In the genomic region with DNA sequence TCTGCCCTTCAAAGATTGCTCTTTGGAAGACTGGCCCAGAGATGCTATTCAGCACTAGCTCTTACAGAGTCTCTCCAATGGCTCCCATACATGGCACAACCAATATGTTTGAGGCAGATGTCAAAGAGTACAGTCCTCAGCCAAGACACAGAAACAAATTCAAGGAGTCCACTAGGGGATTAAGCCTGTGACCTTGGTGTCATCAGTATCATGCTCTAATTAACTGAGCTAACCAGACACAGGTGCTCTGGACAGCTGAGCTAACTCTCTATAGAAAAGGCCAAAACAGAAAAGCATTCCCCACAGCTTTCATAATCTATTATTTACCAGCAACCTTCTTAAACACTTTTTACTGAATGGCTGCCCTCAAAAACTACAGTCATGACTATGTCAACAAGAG, we compare ENCODE assay signal across 22 cellular contexts.
"Had no signal": no experiment of that assay in that cellular context is flagged by ENCODE, and none has a peak within 500 bp of the region (broad histone marks: within the 10 kb centered on the region; RNA-seq: fewer than 3 reads in every experiment).

No MANE protein-coding gene starts in this region.

- H3K4me1 ChIP-seq: Peyer's patch had no signal

- H3K36me3 Mint-ChIP-seq: activated CD4-positive, alpha-beta memory T cell treated with anti-CD3 and anti-CD28 coated beads for 36 hours; activated naive CD4-positive, alpha-beta T cell treated with anti-CD3 and anti-CD28 coated beads, Interleukin-2, amount 10 ng/mL, durations not matched to agents 7 days and 5 days; activated naive CD8-positive, alpha-beta T cell treated with anti-CD3 and anti-CD28 coated beads for 36 hours; T-cell had no signal

- H3K4me1 Mint-ChIP-seq: activated CD4-positive, alpha-beta T cell treated with anti-CD3 and anti-CD28 coated beads, Interleukin-2, amount 10 ng/mL, durations not matched to agents 7 days and 5 days; activated naive CD4-positive, alpha-beta T cell treated with anti-CD3 and anti-CD28 coated beads, Interleukin-2, amount 10 ng/mL, durations not matched to agents 7 days and 5 days; activated naive CD8-positive, alpha-beta T cell treated with anti-CD3 and anti-CD28 coated beads for 36 hours; activated T-helper 17 cell treated with anti-CD3 and anti-CD28 coated beads, Interleukin-2, amount 50 U/mL, for 72 hours; T-cell had no signal

- H3K9me3 Mint-ChIP-seq: activated CD4-positive, alpha-beta T cell treated with anti-CD3 and anti-CD28 coated beads, Interleukin-2, amount 10 ng/mL, durations not matched to agents 7 days and 5 days; activated naive CD4-positive, alpha-beta T cell treated with anti-CD3 and anti-CD28 coated beads, Interleukin-2, amount 10 ng/mL, durations not matched to agents 7 days and 5 days; T-cell had no signal

- DNase-seq: activated CD4-positive, alpha-beta memory T cell treated with anti-CD3 and anti-CD28 coated beads for 36 hours; activated CD4-positive, alpha-beta T cell treated with anti-CD3 and anti-CD28 coated beads, Interleukin-2, amount 10 ng/mL, durations not matched to agents 7 days and 5 days; activated CD4-positive, CD25-positive, alpha-beta regulatory T cell; activated CD8-positive, alpha-beta memory T cell treated with anti-CD3 and anti-CD28 coated beads for 24 hours; activated gamma-delta T cell; activated naive CD4-positive, alpha-beta T cell treated with anti-CD3 and anti-CD28 coated beads, Interleukin-2, amount 10 ng/mL, durations not matched to agents 7 days and 5 days; activated naive CD8-positive, alpha-beta T cell treated with anti-CD3 and anti-CD28 coated beads for 36 hours; activated T-cell treated with anti-CD3 and anti-CD28 coated beads, Interleukin-2, amount 50 U/mL, for 48 hours; cerebellar nuclear complex; MG63; NCI-H1105; NCI-H1436 treated with DMSO at 0.1 percent for 48 hours; NCI-H2171; NCI-H2227 treated with DMSO at 0.1 percent for 48 hours; NCI-H526; Peyer's patch; Right ventricle myocardium superior; T-cell; T-helper 2 cell; T1000 had no signal

- H3K36me3 ChIP-seq: MG63, Peyer's patch had no signal

- H3K27ac ChIP-seq: Peyer's patch, RWPE1 had no signal

- ATAC-seq: activated T-helper 17 cell treated with anti-CD3 and anti-CD28 coated beads, Interleukin-2, amount 50 U/mL, for 72 hours had no signal

- H3K27ac Mint-ChIP-seq: activated CD4-positive, alpha-beta memory T cell treated with anti-CD3 and anti-CD28 coated beads for 36 hours; activated CD4-positive, alpha-beta T cell treated with anti-CD3 and anti-CD28 coated beads, Interleukin-2, amount 10 ng/mL, durations not matched to agents 7 days and 5 days; activated naive CD4-positive, alpha-beta T cell treated with anti-CD3 and anti-CD28 coated beads, Interleukin-2, amount 10 ng/mL, durations not matched to agents 7 days and 5 days; activated naive CD8-positive, alpha-beta T cell treated with anti-CD3 and anti-CD28 coated beads for 36 hours; activated T-helper 17 cell treated with anti-CD3 and anti-CD28 coated beads, Interleukin-2, amount 50 U/mL, for 72 hours; T-cell had no signal

- H3K27me3 Mint-ChIP-seq: activated CD4-positive, alpha-beta T cell treated with anti-CD3 and anti-CD28 coated beads, Interleukin-2, amount 10 ng/mL, durations not matched to agents 7 days and 5 days; activated naive CD4-positive, alpha-beta T cell treated with anti-CD3 and anti-CD28 coated beads, Interleukin-2, amount 10 ng/mL, durations not matched to agents 7 days and 5 days had no signal

- H3K4me3 ChIP-seq: MG63, Peyer's patch had no signal

- H3K9me3 ChIP-seq: MG63, Peyer's patch had no signal

- H3K27me3 ChIP-seq: MG63, Peyer's patch had no signal

- H3K4me3 Mint-ChIP-seq: activated CD4-positive, alpha-beta memory T cell treated with anti-CD3 and anti-CD28 coated beads for 36 hours; activated CD4-positive, alpha-beta T cell treated with anti-CD3 and anti-CD28 coated beads, Interleukin-2, amount 10 ng/mL, durations not matched to agents 7 days and 5 days; activated naive CD4-positive, alpha-beta T cell treated with anti-CD3 and anti-CD28 coated beads, Interleukin-2, amount 10 ng/mL, durations not matched to agents 7 days and 5 days; activated naive CD8-positive, alpha-beta T cell treated with anti-CD3 and anti-CD28 coated beads for 36 hours; activated T-helper 17 cell treated with anti-CD3 and anti-CD28 coated beads, Interleukin-2, amount 50 U/mL, for 72 hours; T-cell had no signal
